Comparison of ENCODE assay signal across 17 cellular contexts in genomic region chr10:70054902-70055301, GRCh38. TPM values are rescaled to one million over a fixed set of nuclear protein-coding genes. Genes with fewer than 3 reads are reported as not detected.
DNase-seq lines count a peak whose midpoint lies in the region; ATAC-seq lines count a peak whose summit lies in the region.
"Had no signal": no experiment of that assay in that cellular context is flagged by ENCODE, and none has a peak within 500 bp of the region (broad histone marks: within the 10 kb centered on the region; RNA-seq: fewer than 3 reads in every experiment).

No MANE protein-coding gene starts in this region.

- ATAC-seq in activated T-helper 17 cell treated with anti-CD3 and anti-CD28 coated beads, Interleukin-2, amount 50 U/mL, for 72 hours (replicated peaks): no peak
- no peak for ATAC-seq in GM18502 (IDR thresholded peaks at IDR 0.05; ENCODE audit: poor library complexity, unreplicated experiment)
- ATAC-seq: activated CD4-positive, CD25-positive, alpha-beta regulatory T cell treated with anti-CD3 and anti-CD28 coated beads, Interleukin-2, amount 50 U/mL, for 24 hours; left ventricle myocardium superior had no signal

- H3K27me3 Mint-ChIP-seq in activated T-helper 17 cell treated with anti-CD3 and anti-CD28 coated beads, Interleukin-2, amount 50 U/mL, for 72 hours: peaks cover 36% of the 10 kb centered on the region
- peaks cover 7 to 18% (median 14%) of the 10 kb centered on the region in 3 donors for H3K27me3 Mint-ChIP-seq in immature natural killer cell (ENCODE audit: low read depth in 3 of 3)

- H3K36me3 Mint-ChIP-seq in activated T-helper 17 cell treated with anti-CD3 and anti-CD28 coated beads, Interleukin-2, amount 50 U/mL, for 72 hours (ENCODE audit: low read depth): no peaks in the 10 kb centered on the region
- no peaks in the 10 kb centered on the region for H3K36me3 Mint-ChIP-seq in immature natural killer cell

- H3K4me3 Mint-ChIP-seq in activated T-helper 17 cell treated with anti-CD3 and anti-CD28 coated beads, Interleukin-2, amount 50 U/mL, for 72 hours: peak overlapping the region; percentile 51
- peak overlapping the region in 4 of 5 donors; percentile 1 to 46 (median 32) for H3K4me3 Mint-ChIP-seq in immature natural killer cell

- peaks cover 7% of the 10 kb centered on the region for H3K4me1 Mint-ChIP-seq in activated T-helper 17 cell treated with anti-CD3 and anti-CD28 coated beads, Interleukin-2, amount 50 U/mL, for 72 hours
- peaks cover 8 to 11% of the 10 kb centered on the region in 2 donors for H3K4me1 Mint-ChIP-seq in immature natural killer cell

- H3K27ac Mint-ChIP-seq in activated T-helper 17 cell treated with anti-CD3 and anti-CD28 coated beads, Interleukin-2, amount 50 U/mL, for 72 hours: no peak overlapping the region
- no peak overlapping the region for H3K27ac Mint-ChIP-seq in immature natural killer cell
- H3K27ac Mint-ChIP-seq: IgD-negative memory B cell had no signal

- no peaks in the 10 kb centered on the region for H3K9me3 Mint-ChIP-seq in activated T-helper 17 cell treated with anti-CD3 and anti-CD28 coated beads, Interleukin-2, amount 50 U/mL, for 72 hours
- no peaks in the 10 kb centered on the region for H3K9me3 Mint-ChIP-seq in immature natural killer cell
- H3K9me3 Mint-ChIP-seq: IgD-negative memory B cell had no signal

- DNase-seq in NCI-H1417 (lab: John Stamatoyannopoulos, UW) (peak in 2 of 3 experiments; percentile 27 to 57), NCI-H1417 treated with DMSO at 0.1 percent for 48 hours (lab: John Stamatoyannopoulos, UW) (no peak), COR-L47 (lab: John Stamatoyannopoulos, UW) (peak; percentile 7), immature natural killer cell (no peak), RPMI8226 (no peak), NCI-H510A treated with DMSO at 0.1 percent for 48 hours (lab: John Stamatoyannopoulos, UW) (no peak)
- DNase-seq: activated effector memory CD4-positive, alpha-beta T cell treated with anti-CD3 and anti-CD28 coated beads, Interleukin-2, amount 50 U/mL, for 16 hours; central memory CD4-positive, alpha-beta T cell; erythroblast; left ventricle myocardium superior; NCI-H1436; NCI-H524; PC-9 had no signal

RNA-seq across cellular contexts. Expression of gene MACROH2A2, which starts 2.3 kb away (rescaled TPM):
- 1 to 10 TPM; 2.4 to 2.5 TPM for total RNA-seq in activated T-helper 17 cell treated with anti-CD3 and anti-CD28 coated beads, Interleukin-2, amount 50 U/mL, for 72 hours
- 1 to 10 TPM in 1 of 3 donors, under 1 TPM in 1, not detected in 1; 0.57 to 1.1 TPM for polyA plus RNA-seq in immature natural killer cell
- total RNA-seq: PC-9 had no signal
- polyA plus RNA-seq: IgD-negative memory B cell had no signal

Comparison
In these comparisons a context has a peak if more than half of its experiments do, and no peak if none do; other contexts are left out.
1. DNase-seq: peak in NCI-H1417 (2 of 3) and COR-L47 (single experiment); none in NCI-H1417 treated with DMSO at 0.1 percent for 48 hours (single experiment), immature natural killer cell (0 of 3), RPMI8226 (single experiment) and NCI-H510A treated with DMSO at 0.1 percent for 48 hours (single experiment).